Comparison of ENCODE assay signal across 24 cellular contexts in the genomic region with DNA sequence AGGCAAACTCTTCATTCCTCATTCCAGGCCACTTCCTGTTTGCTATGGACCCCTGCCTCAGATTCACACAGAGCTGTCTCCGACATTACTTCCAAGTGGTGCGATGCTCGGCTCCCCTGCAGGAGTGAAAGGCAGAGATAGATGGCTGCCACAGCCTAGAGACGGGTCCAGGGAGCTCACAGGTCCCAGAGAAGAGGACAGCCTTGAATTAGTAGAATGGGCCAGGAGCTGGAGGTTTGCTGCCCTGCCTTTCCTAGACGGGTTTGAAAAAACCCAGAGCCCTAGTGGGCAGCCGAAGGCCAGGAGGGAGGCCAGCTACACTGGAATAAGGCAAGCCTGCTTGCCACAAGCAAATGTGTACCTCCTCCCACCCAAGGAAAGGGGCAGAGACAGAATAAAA. TPM values are rescaled to one million over a fixed set of nuclear protein-coding genes. Genes with fewer than 3 reads are reported as not detected.
"Had no signal": no experiment of that assay in that cellular context is flagged by ENCODE, and none has a peak within 500 bp of the region (broad histone marks: within the 10 kb centered on the region; RNA-seq: fewer than 3 reads in every experiment).

No MANE protein-coding gene starts in this region.

- H3K9me3 Mint-ChIP-seq: activated CD4-positive, alpha-beta T cell treated with anti-CD3 and anti-CD28 coated beads, Interleukin-2, amount 10 ng/mL, durations not matched to agents 7 days and 5 days; activated naive CD8-positive, alpha-beta T cell treated with anti-CD3 and anti-CD28 coated beads, Interleukin-2, amount 10 ng/mL, durations not matched to agents 7 days and 5 days; stimulated activated effector memory CD8-positive, alpha-beta T cell treated with anti-CD3 and anti-CD28 coated beads, Interleukin-12 subunit alpha, Interleukin-12 subunit beta, amount 100 ng/mL, for 72 hours had no signal

- H3K27ac Mint-ChIP-seq: activated CD4-positive, alpha-beta T cell treated with anti-CD3 and anti-CD28 coated beads, Interleukin-2, amount 10 ng/mL, durations not matched to agents 7 days and 5 days; activated naive CD8-positive, alpha-beta T cell treated with anti-CD3 and anti-CD28 coated beads, Interleukin-2, amount 10 ng/mL, durations not matched to agents 7 days and 5 days; stimulated activated effector memory CD8-positive, alpha-beta T cell treated with anti-CD3 and anti-CD28 coated beads, Interleukin-12 subunit alpha, Interleukin-12 subunit beta, amount 100 ng/mL, for 72 hours had no signal

- ATAC-seq: left lobe of liver; stimulated activated effector memory CD8-positive, alpha-beta T cell treated with anti-CD3 and anti-CD28 coated beads, Interleukin-12 subunit alpha, Interleukin-12 subunit beta, amount 100 ng/mL, for 72 hours had no signal

- H3K27me3 ChIP-seq: ovary, SJCRH30 had no signal

- H3K4me3 Mint-ChIP-seq: activated CD4-positive, alpha-beta T cell treated with anti-CD3 and anti-CD28 coated beads, Interleukin-2, amount 10 ng/mL, durations not matched to agents 7 days and 5 days; stimulated activated effector memory CD8-positive, alpha-beta T cell treated with anti-CD3 and anti-CD28 coated beads, Interleukin-12 subunit alpha, Interleukin-12 subunit beta, amount 100 ng/mL, for 72 hours had no signal

- H3K36me3 ChIP-seq: ovary, right lobe of liver, stomach had no signal

- DNase-seq: activated CD4-positive, alpha-beta T cell treated with anti-CD3 and anti-CD28 coated beads, Interleukin-2, amount 10 ng/mL, durations not matched to agents 7 days and 5 days; activated CD8-positive, alpha-beta memory T cell treated with anti-CD3 and anti-CD28 coated beads for 24 hours; activated CD8-positive, alpha-beta memory T cell treated with anti-CD3 and anti-CD28 coated beads, Interleukin-2, amount 50 U/mL, for 48 hours; activated gamma-delta T cell; amygdala; dorsolateral prefrontal cortex; foreskin keratinocyte; kidney; midbrain; ovary; right lobe of liver; SJCRH30; small intestine; stimulated activated CD4-positive, alpha-beta T cell treated with anti-CD3 and anti-CD28 coated beads, Interleukin-4, amount 100 ng/mL, for 24 hours; stomach; trophoblast cell had no signal

- H3K27ac ChIP-seq: dorsolateral prefrontal cortex, foreskin keratinocyte, ovary, right lobe of liver, SJCRH30, stomach had no signal

- H3K4me3 ChIP-seq: lung, ovary, right lobe of liver, SJCRH30 had no signal

- H3K9me3 ChIP-seq: right lobe of liver, stomach had no signal

RNA-seq across cellular contexts. Expression of a gene that starts 1.8 kb away (rescaled TPM):
- total RNA-seq: activated CD4-positive, alpha-beta T cell treated with anti-CD3 and anti-CD28 coated beads, Interleukin-2, amount 10 ng/mL, durations not matched to agents 7 days and 5 days; activated naive CD8-positive, alpha-beta T cell treated with anti-CD3 and anti-CD28 coated beads, Interleukin-2, amount 10 ng/mL, durations not matched to agents 7 days and 5 days; cardiac septum; fibroblast of lung; foreskin keratinocyte; left lobe of liver; pulmonary artery endothelial cell; stomach; T-helper 2 cell treated with Interferon-gamma antibody and Interleukin-4, amounts not matched to agents 100 ng/mL and 5 ng/mL, for 36 hours had no signal
- polyA plus RNA-seq: fibroblast of lung, foreskin keratinocyte, ovary, small intestine, stomach had no signal
